Comparison of ENCODE assay signal across 11 cellular contexts in the genomic region with DNA sequence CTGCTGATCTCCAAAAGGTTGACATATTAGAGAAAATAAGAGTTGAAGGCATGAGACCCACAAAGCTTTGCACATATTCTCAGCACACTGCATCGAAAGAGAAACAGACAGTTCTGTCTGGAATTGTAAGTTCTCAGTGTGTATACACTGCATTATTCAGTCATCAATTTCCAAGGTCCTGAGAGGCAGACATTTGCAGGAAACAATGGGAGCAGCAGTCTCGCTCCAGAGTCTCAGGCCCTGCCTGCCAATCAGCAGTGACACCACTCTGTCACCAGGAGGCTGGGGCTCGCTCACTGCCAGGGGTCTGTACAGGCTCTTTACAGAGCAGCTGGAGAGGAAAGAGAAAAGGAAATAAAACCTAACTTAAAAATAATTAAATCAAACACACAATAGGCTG. TPM values are rescaled to one million over a fixed set of nuclear protein-coding genes. Genes with fewer than 3 reads are reported as not detected.
DNase-seq lines count a peak whose midpoint lies in the region; ATAC-seq and TF ChIP-seq lines count a peak whose summit lies in the region.
"Had no signal": no experiment of that assay in that cellular context is flagged by ENCODE, and none has a peak within 500 bp of the region (broad histone marks: within the 10 kb centered on the region; RNA-seq: fewer than 3 reads in every experiment).

No MANE protein-coding gene starts in this region.

- 64 to 80% (median 77%) methylated on average over 3 of the region's 3 CpGs for WGBS in spleen, 5 donors

- intact Hi-C loops in spleen (cut with DNase I; ENCODE audit: low total_unique reads): no loop called here

- H3K27me3 ChIP-seq in NT2/D1 (ENCODE audit: insufficient read depth, insufficient read length) (no peaks in the 10 kb centered on the region), spleen (replicated peaks in 1 of 7) (no peaks in the 10 kb centered on the region)

- peak overlapping the region in 7 of 8 donors; percentile 21 to 65 (median 49) for H3K27ac ChIP-seq in spleen
- H3K27ac ChIP-seq: A549 had no signal

- H3K9ac ChIP-seq in NT2/D1 (ENCODE audit: insufficient read length, low read depth): no peak overlapping the region

- H3K9me3 ChIP-seq in NT2/D1 (ENCODE audit: insufficient read depth, low read length) (no peaks in the 10 kb centered on the region), spleen (no peaks in the 10 kb centered on the region)
- H3K9me3 ChIP-seq: A549 had no signal

- ATAC-seq in GM21447 (IDR thresholded peaks at IDR 0.05; ENCODE audit: unreplicated experiment) (no peak), HG03280 (IDR thresholded peaks at IDR 0.05; ENCODE audit: unreplicated experiment) (no peak)

- DNase-seq in NCI-H1417 (lab: John Stamatoyannopoulos, UW) (peak in 2 of 3 experiments; percentile 67 to 86), NCI-H1417 treated with DMSO at 0.1 percent for 48 hours (lab: John Stamatoyannopoulos, UW) (no peak), NT2/D1 (ENCODE audit: low read depth, low spot score) (peak; percentile 27), iPS-NIHi11 (ENCODE audit: low spot score) (peak; percentile 71), spleen (no peak), SKM-1 (lab: John Stamatoyannopoulos, UW; ENCODE audit: unreplicated experiment) (no peak)
- DNase-seq: activated CD4-positive, CD25-positive, alpha-beta regulatory T cell; activated naive CD4-positive, alpha-beta T cell had no signal

- TF ChIP-seq POLR2A in spleen (IDR thresholded peaks at IDR 0.05): no peak

- H3K4me1 ChIP-seq in NT2/D1 (ENCODE audit: insufficient read depth, insufficient read length) (no peaks in the 10 kb centered on the region), spleen (peaks cover 0 to 51% (median 17%) of the 10 kb centered on the region in 6 donors)
- H3K4me1 ChIP-seq: A549 had no signal

- peak in 7 of 11 experiments; percentile 16 to 42 (median 21) for TF ChIP-seq CTCF in spleen (IDR thresholded peaks at IDR 0.05 in 8 of 11, conservative IDR thresholded peaks at IDR 0.05 in 3 of 11)

- no peak overlapping the region for H3K4me3 ChIP-seq in NT2/D1 (ENCODE audit: insufficient read length, low read depth)
- no peak overlapping the region for H3K4me3 ChIP-seq in spleen
- H3K4me3 ChIP-seq: A549 had no signal

- H3K36me3 ChIP-seq in NT2/D1 (ENCODE audit: insufficient read depth, insufficient read length, low read length) (no peaks in the 10 kb centered on the region), spleen (peaks cover 0 to 5% (median 0%) of the 10 kb centered on the region in 6 donors)

RNA-seq across cellular contexts. Expression of gene JAZF1, which starts 36.3 kb away (rescaled TPM):
- total RNA-seq in spleen: 10 to 100 TPM; 22.4 to 33.8 (median 28.5) TPM
- polyA plus RNA-seq in spleen: 10 to 100 TPM; 13.5 to 16.4 (median 15.6) TPM

Comparison
In these comparisons a context has a peak if more than half of its experiments do, and no peak if none do; other contexts are left out.
1. DNase-seq: peak in NCI-H1417 (2 of 3), NT2/D1 (single experiment) and iPS-NIHi11 (single experiment); none in NCI-H1417 treated with DMSO at 0.1 percent for 48 hours (single experiment), spleen (single experiment) and SKM-1 (single experiment).